ENCODE assay signal across 1 cellular context in the genomic region with DNA sequence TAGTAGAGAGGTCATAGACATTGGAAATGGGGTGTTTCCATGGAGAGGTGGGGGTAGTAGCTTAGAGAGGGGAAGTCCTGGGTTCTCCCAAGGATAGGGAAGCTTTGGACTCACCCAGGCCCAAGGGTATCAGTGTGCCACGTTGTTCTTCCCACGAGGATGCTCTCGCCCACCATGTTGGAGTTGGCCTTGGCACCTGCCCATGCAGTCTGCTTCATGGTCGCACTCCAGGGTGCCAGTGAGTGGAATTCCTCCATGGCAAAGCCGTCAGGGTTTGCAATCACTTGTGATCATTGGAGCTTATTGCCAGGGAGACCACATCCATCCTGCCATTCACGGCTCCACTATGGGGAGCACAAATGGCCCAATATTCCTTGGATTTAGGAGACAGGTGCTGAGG.
TF ChIP-seq lines count a peak whose summit lies in the region.

No MANE protein-coding gene starts in this region.

TF ChIP-seq in HEK293, 187 proteins besides CTCF, POLR2A, EP300 and RAD21 (continued from another document):
- TF ChIP-seq, protein P1, sequence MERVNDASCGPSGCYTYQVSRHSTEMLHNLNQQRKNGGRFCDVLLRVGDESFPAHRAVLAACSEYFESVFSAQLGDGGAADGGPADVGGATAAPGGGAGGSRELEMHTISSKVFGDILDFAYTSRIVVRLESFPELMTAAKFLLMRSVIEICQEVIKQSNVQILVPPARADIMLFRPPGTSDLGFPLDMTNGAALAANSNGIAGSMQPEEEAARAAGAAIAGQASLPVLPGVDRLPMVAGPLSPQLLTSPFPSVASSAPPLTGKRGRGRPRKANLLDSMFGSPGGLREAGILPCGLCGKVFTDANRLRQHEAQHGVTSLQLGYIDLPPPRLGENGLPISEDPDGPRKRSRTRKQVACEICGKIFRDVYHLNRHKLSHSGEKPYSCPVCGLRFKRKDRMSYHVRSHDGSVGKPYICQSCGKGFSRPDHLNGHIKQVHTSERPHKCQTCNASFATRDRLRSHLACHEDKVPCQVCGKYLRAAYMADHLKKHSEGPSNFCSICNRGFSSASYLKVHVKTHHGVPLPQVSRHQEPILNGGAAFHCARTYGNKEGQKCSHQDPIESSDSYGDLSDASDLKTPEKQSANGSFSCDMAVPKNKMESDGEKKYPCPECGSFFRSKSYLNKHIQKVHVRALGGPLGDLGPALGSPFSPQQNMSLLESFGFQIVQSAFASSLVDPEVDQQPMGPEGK (tag by site-specific recombination; IDR thresholded peaks at IDR 0.05): no peak
- TF ChIP-seq ZNF16 (tag by site-specific recombination; IDR thresholded peaks at IDR 0.05; ENCODE audit: low read depth): no peak
- no peak for TF ChIP-seq ZFHX2 (tag by site-specific recombination; conservative IDR thresholded peaks at IDR 0.05)
- no peak for TF ChIP-seq ZFP3 (tag by site-specific recombination; IDR thresholded peaks at IDR 0.05; ENCODE audit: low read depth)
- TF ChIP-seq ZNF354C (tag by site-specific recombination; IDR thresholded peaks at IDR 0.05; ENCODE audit: borderline replicate concordance, low read depth): no peak
- TF ChIP-seq, protein P2, sequence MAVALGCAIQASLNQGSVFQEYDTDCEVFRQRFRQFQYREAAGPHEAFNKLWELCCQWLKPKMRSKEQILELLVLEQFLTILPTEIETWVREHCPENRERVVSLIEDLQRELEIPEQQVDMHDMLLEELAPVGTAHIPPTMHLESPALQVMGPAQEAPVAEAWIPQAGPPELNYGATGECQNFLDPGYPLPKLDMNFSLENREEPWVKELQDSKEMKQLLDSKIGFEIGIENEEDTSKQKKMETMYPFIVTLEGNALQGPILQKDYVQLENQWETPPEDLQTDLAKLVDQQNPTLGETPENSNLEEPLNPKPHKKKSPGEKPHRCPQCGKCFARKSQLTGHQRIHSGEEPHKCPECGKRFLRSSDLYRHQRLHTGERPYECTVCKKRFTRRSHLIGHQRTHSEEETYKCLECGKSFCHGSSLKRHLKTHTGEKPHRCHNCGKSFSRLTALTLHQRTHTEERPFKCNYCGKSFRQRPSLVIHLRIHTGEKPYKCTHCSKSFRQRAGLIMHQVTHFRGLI (tag by site-specific recombination; IDR thresholded peaks at IDR 0.05): no peak
- no peak for TF ChIP-seq MEIS1 (CRISPR knock-in tag; IDR thresholded peaks at IDR 0.05; ENCODE audit: borderline replicate concordance)
- no peak for TF ChIP-seq ZNF76 (tag by site-specific recombination; IDR thresholded peaks at IDR 0.05; ENCODE audit: borderline replicate concordance, low read depth)
- TF ChIP-seq ZSCAN23 (tag by site-specific recombination; IDR thresholded peaks at IDR 0.05): no peak
- TF ChIP-seq, protein P3, sequence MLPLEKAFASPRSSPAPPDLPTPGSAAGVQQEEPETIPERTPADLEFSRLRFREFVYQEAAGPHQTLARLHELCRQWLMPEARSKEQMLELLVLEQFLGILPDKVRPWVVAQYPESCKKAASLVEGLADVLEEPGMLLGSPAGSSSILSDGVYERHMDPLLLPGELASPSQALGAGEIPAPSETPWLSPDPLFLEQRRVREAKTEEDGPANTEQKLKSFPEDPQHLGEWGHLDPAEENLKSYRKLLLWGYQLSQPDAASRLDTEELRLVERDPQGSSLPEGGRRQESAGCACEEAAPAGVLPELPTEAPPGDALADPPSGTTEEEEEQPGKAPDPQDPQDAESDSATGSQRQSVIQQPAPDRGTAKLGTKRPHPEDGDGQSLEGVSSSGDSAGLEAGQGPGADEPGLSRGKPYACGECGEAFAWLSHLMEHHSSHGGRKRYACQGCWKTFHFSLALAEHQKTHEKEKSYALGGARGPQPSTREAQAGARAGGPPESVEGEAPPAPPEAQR (tag by site-specific recombination; IDR thresholded peaks at IDR 0.05): no peak
- no peak for TF ChIP-seq KLF7 (tag by site-specific recombination; IDR thresholded peaks at IDR 0.05; ENCODE audit: borderline replicate concordance)
- no peak for TF ChIP-seq ZNF169 (tag by site-specific recombination; IDR thresholded peaks at IDR 0.05)
- TF ChIP-seq, protein P4, sequence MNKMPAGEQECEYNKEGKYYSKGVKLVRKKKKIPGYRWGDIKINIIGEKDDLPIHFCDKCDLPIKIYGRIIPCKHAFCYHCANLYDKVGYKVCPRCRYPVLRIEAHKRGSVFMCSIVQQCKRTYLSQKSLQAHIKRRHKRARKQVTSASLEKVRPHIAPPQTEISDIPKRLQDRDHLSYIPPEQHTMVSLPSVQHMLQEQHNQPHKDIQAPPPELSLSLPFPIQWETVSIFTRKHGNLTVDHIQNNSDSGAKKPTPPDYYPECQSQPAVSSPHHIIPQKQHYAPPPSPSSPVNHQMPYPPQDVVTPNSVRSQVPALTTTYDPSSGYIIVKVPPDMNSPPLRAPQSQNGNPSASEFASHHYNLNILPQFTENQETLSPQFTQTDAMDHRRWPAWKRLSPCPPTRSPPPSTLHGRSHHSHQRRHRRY (tag by site-specific recombination; IDR thresholded peaks at IDR 0.05): no peak
